8 cellular contexts compared by ENCODE assay signal in genomic region chr17:3964203-3965122, GRCh38. TPM values are rescaled to one million over a fixed set of nuclear protein-coding genes. Genes with fewer than 3 reads are reported as not detected.
DNase-seq lines count a peak whose midpoint lies in the region; ATAC-seq and TF ChIP-seq lines count a peak whose summit lies in the region.

Gene ATP2A3, minus strand, starts transcription at chr17:3964437. Its CDS starts 146 bp downstream, at chr17:3964291.

- dilution Hi-C loops in IMR-90 (cut with HindIII; ENCODE audit: low sequenced_read_pairs, unreplicated experiment): no loop called here

- peak within 1 kb of the TSS; percentile 10; the same call in 1 of the 2 replicates for H3K4ac ChIP-seq in IMR-90 (ENCODE audit: low read depth, low read length)

- H3K27me3 Mint-ChIP-seq in activated CD4-positive, alpha-beta T cell treated with anti-CD3 and anti-CD28 coated beads, Interleukin-2, amount 10 ng/mL, durations not matched to agents 7 days and 5 days: no peaks in the 10 kb centered on the region
- peaks cover 0 to 4% (median 0%) of the 10 kb centered on the region in 5 donors for H3K27me3 Mint-ChIP-seq in naive thymus-derived CD4-positive, alpha-beta T cell

- CTCF ChIA-PET in BJ (lab: Yijun Ruan, JAX): interaction anchor here (0.6 to 2.6 kb wide), 2 partner anchors 14 to 51 kb away, joined by 3 to 7 read pairs; no protein-coding TSS in a partner anchor
- CTCF ChIA-PET in IMR-90 (lab: Yijun Ruan, JAX): no interaction called here
- CTCF ChIA-PET in activated CD4-positive, alpha-beta T cell treated with anti-CD3 and anti-CD28 coated beads, Interleukin-2, amount 10 ng/mL, durations not matched to agents 7 days and 5 days (lab: Charles Lee): interaction anchor here (0.5 to 2.1 kb wide), 9 partner anchors 15 to 517 kb away, joined by 3 to 12 read pairs (median 5); partner anchors contain the start of genes CAMKK1, CYB5D2 and ZZEF1
- CTCF ChIA-PET in naive thymus-derived CD4-positive, alpha-beta T cell (lab: Charles Lee): interaction anchor here (0.5 to 2.5 kb wide), 8 partner anchors 11 to 1107 kb away, joined by 3 to 17 read pairs (median 5); partner anchors contain the start of genes CTNS and SHPK

- no peak within 1 kb of the TSS for H3K9ac ChIP-seq in IMR-90 (ENCODE audit: low read depth, low read length)

- H3K4me1 ChIP-seq in IMR-90 (ENCODE audit: control insufficient read depth, insufficient read depth, low read length): peaks cover 14% of the 10 kb centered on the region
- peaks cover 39 to 44% of the 10 kb centered on the region in 2 donors for H3K4me1 ChIP-seq in naive thymus-derived CD4-positive, alpha-beta T cell (ENCODE audit: control insufficient read depth in 2 of 2, insufficient read depth in 2 of 2, low read length in 2 of 2)
- peaks cover 20% of the 10 kb centered on the region for H3K4me1 ChIP-seq in suprapubic skin

- no TSS peak for BruUV-seq in IMR-90 (replicated peaks; lab: Mats Ljungman, UMichigan)

- TF ChIP-seq CTCF in BJ (IDR thresholded peaks at IDR 0.05; ENCODE audit: insufficient read depth, low read depth, low read length): no peak
- TF ChIP-seq CTCF in IMR-90 (conservative IDR thresholded peaks at IDR 0.05; ENCODE audit: low read depth, low read length): no peak
- no peak for TF ChIP-seq CTCF in suprapubic skin (IDR thresholded peaks at IDR 0.05)

- H3K4me3 Mint-ChIP-seq in activated CD4-positive, alpha-beta T cell treated with anti-CD3 and anti-CD28 coated beads, Interleukin-2, amount 10 ng/mL, durations not matched to agents 7 days and 5 days: peak within 1 kb of the TSS; percentile 86
- H3K4me3 Mint-ChIP-seq in naive thymus-derived CD4-positive, alpha-beta T cell: peak within 1 kb of the TSS; percentile 90 to 96 (median 94)

- intact Hi-C loops in IMR-90 (cut with micrococcal nuclease): no loop called here
- intact Hi-C loops in naive thymus-derived CD4-positive, alpha-beta T cell (cut with micrococcal nuclease): loop anchor here (1.0 to 10.0 kb wide), 12 partner anchors 8 to 1372 kb away; partner anchors contain the start of genes NCBP3 (in 2 of the 2), CTNS (in 1 of the 2), CYB5D2 (in 1 of the 2) and PAFAH1B1 (in 1 of the 2)

- no peak within 1 kb of the TSS for H3K18ac ChIP-seq in IMR-90 (ENCODE audit: low read depth, low read length)

- no peak within 1 kb of the TSS for H2BK20ac ChIP-seq in IMR-90 (ENCODE audit: low read depth, low read length)

- POLR2A ChIA-PET in BJ (lab: Charles Lee): no interaction called here
- POLR2A ChIA-PET in IMR-90 (lab: Charles Lee; ENCODE audit: unreplicated experiment): no interaction called here
- POLR2A ChIA-PET in activated CD4-positive, alpha-beta T cell treated with anti-CD3 and anti-CD28 coated beads, Interleukin-2, amount 10 ng/mL, durations not matched to agents 7 days and 5 days (lab: Charles Lee): interaction anchor here (0.9 to 1.1 kb wide), 3 partner anchors 8 to 115 kb away, joined by 3 read pairs; no protein-coding TSS in a partner anchor
- POLR2A ChIA-PET in naive thymus-derived CD4-positive, alpha-beta T cell (lab: Charles Lee): interaction anchor here (0.9 to 1.7 kb wide), 17 partner anchors 9 to 224 kb away, joined by 3 to 10 read pairs (median 3); partner anchors contain the start of genes CYB5D2 and ZZEF1

- WGBS in IMR-90 (ENCODE audit: extremely low coverage in 2 of 2, insufficient read length in 1 of 2), 2 experiments: 5% methylated on average over 8 of the region's 92 CpGs; no CpG with 5 or more reads in 1 of the 2 experiments
- WGBS in suprapubic skin: 2% methylated on average over 17 of the region's 92 CpGs

- no peak within 1 kb of the TSS for H2BK15ac ChIP-seq in IMR-90 (ENCODE audit: low read depth, low read length)

- H3K79me1 ChIP-seq in IMR-90 (ENCODE audit: low read depth in 1 of 2, low read length in 2 of 2): no peaks in the 10 kb centered on the region

- no peaks in the 10 kb centered on the region for H3K9me3 ChIP-seq in IMR-90 (ENCODE audit: control insufficient read depth, insufficient read depth, low read length)
- H3K9me3 ChIP-seq in naive thymus-derived CD4-positive, alpha-beta T cell (ENCODE audit: control insufficient read depth in 2 of 3, low read length in 3 of 3): no peaks in the 10 kb centered on the region
- no peaks in the 10 kb centered on the region for H3K9me3 ChIP-seq in suprapubic skin

- H3K14ac ChIP-seq in IMR-90 (replicated peaks; ENCODE audit: low read depth, low read length): no peak within 1 kb of the TSS

- peaks cover 10% of the 10 kb centered on the region for H3K9me1 ChIP-seq in IMR-90 (ENCODE audit: insufficient read depth, low read length)

- no peak for TF ChIP-seq RAD21 in IMR-90 (IDR thresholded peaks at IDR 0.05; ENCODE audit: low read length)

- peaks cover 52% of the 10 kb centered on the region for H3K4me1 Mint-ChIP-seq in activated CD4-positive, alpha-beta T cell treated with anti-CD3 and anti-CD28 coated beads, Interleukin-2, amount 10 ng/mL, durations not matched to agents 7 days and 5 days
- H3K4me1 Mint-ChIP-seq in naive thymus-derived CD4-positive, alpha-beta T cell: peaks cover 40 to 58% (median 52%) of the 10 kb centered on the region in 7 donors

- peaks cover 24% of the 10 kb centered on the region for H3K36me3 Mint-ChIP-seq in activated CD4-positive, alpha-beta T cell treated with anti-CD3 and anti-CD28 coated beads, Interleukin-2, amount 10 ng/mL, durations not matched to agents 7 days and 5 days (ENCODE audit: low read depth)
- peaks cover 0 to 8% (median 0%) of the 10 kb centered on the region in 5 donors for H3K36me3 Mint-ChIP-seq in naive thymus-derived CD4-positive, alpha-beta T cell

- peak within 1 kb of the TSS; percentile 42 for H2AK9ac ChIP-seq in IMR-90 (replicated peaks; ENCODE audit: low read depth, low read length, poor library complexity)

- no peaks in the 10 kb centered on the region for H4K20me1 ChIP-seq in IMR-90 (ENCODE audit: insufficient read depth, low read length)

- H2BK120ac ChIP-seq in IMR-90 (ENCODE audit: low read depth, low read length): no peak within 1 kb of the TSS

- H3K56ac ChIP-seq in IMR-90 (ENCODE audit: extremely low read depth, insufficient read depth, low read length): peak within 1 kb of the TSS; percentile 35; the same call in 1 of the 2 replicates

- peak within 1 kb of the TSS; percentile 92 for H3K27ac Mint-ChIP-seq in activated CD4-positive, alpha-beta T cell treated with anti-CD3 and anti-CD28 coated beads, Interleukin-2, amount 10 ng/mL, durations not matched to agents 7 days and 5 days
- peak within 1 kb of the TSS; percentile 84 to 97 (median 94) for H3K27ac Mint-ChIP-seq in naive thymus-derived CD4-positive, alpha-beta T cell

- peak within 1 kb of the TSS; percentile 57 to 79; a peak in 3 of 4 replicates for H4K8ac ChIP-seq in IMR-90 (ENCODE audit: low read depth in 2 of 2, low read length in 2 of 2)

- H3K4me3 ChIP-seq in BJ (ENCODE audit: low read depth, low read length): peak within 1 kb of the TSS; percentile 54
- H3K4me3 ChIP-seq in IMR-90 (ENCODE audit: insufficient read depth, low read depth, low read length): peak within 1 kb of the TSS; percentile 60
- H3K4me3 ChIP-seq in naive thymus-derived CD4-positive, alpha-beta T cell (ENCODE audit: low read length): peak within 1 kb of the TSS; percentile 69
- H3K4me3 ChIP-seq in suprapubic skin: peak within 1 kb of the TSS; percentile 56

- no peaks in the 10 kb centered on the region for H3K36me3 ChIP-seq in BJ (ENCODE audit: control insufficient read depth, insufficient read depth, low read length)
- H3K36me3 ChIP-seq in IMR-90 (ENCODE audit: control insufficient read depth, insufficient read depth, low read length): no peaks in the 10 kb centered on the region
- H3K36me3 ChIP-seq in naive thymus-derived CD4-positive, alpha-beta T cell (ENCODE audit: control insufficient read depth in 2 of 3, insufficient read depth in 3 of 3, low read length in 3 of 3): peaks cover 0 to 13% (median 0%) of the 10 kb centered on the region in 3 experiments
- H3K36me3 ChIP-seq in suprapubic skin: no peaks in the 10 kb centered on the region

- no peak within 1 kb of the TSS for H4K5ac ChIP-seq in IMR-90 (ENCODE audit: low read depth, low read length)

- peaks cover 18% of the 10 kb centered on the region for H3K27me3 ChIP-seq in BJ (ENCODE audit: control insufficient read depth, insufficient read depth, low read length)
- peaks cover 49% of the 10 kb centered on the region for H3K27me3 ChIP-seq in IMR-90 (ENCODE audit: control insufficient read depth, insufficient read depth, low read length)
- no peaks in the 10 kb centered on the region for H3K27me3 ChIP-seq in naive thymus-derived CD4-positive, alpha-beta T cell (ENCODE audit: control insufficient read depth in 2 of 2, insufficient read depth in 2 of 2, low read length in 2 of 2)
- H3K27me3 ChIP-seq in suprapubic skin: peaks cover 29% of the 10 kb centered on the region

- ATAC-seq in GM19328 (IDR thresholded peaks at IDR 0.05; ENCODE audit: unreplicated experiment): peak; percentile 53
- ATAC-seq in IMR-90 (ENCODE audit: low read depth): peak; percentile 74
- peak; percentile 85 for ATAC-seq in naive thymus-derived CD4-positive, alpha-beta T cell

- no peak for TF ChIP-seq EP300 in suprapubic skin (IDR thresholded peaks at IDR 0.05)

- TF ChIP-seq POLR2A in IMR-90 (IDR thresholded peaks at IDR 0.05; ENCODE audit: low read depth, low read length) (no peak), suprapubic skin (IDR thresholded peaks at IDR 0.05) (no peak)

- no peak within 1 kb of the TSS for H4K91ac ChIP-seq in IMR-90 (ENCODE audit: insufficient read depth, low read depth, low read length)

- no peak within 1 kb of the TSS; the same call in 1 of the 2 replicates for H2AK5ac ChIP-seq in IMR-90 (ENCODE audit: low read depth, low read length)

- H2AFZ ChIP-seq in IMR-90 (replicated peaks; ENCODE audit: low read length, poor library complexity): peak within 1 kb of the TSS; percentile 94

- no peak within 1 kb of the TSS for H2BK5ac ChIP-seq in IMR-90 (ENCODE audit: low read depth, low read length, poor library complexity, severe bottlenecking)

- no peak within 1 kb of the TSS for H3K23ac ChIP-seq in IMR-90 (ENCODE audit: low read depth, low read length)

- DNase-seq in BJ (ENCODE audit: low read depth) (no peak), IMR-90 (no peak), suprapubic skin (ENCODE audit: low spot score in 2 of 2) (no peak), NCI-H2029 treated with DMSO at 0.1 percent for 48 hours (lab: John Stamatoyannopoulos, UW) (no peak)
- peak; percentile 77 for DNase-seq in activated CD4-positive, alpha-beta T cell treated with anti-CD3 and anti-CD28 coated beads, Interleukin-2, amount 10 ng/mL, durations not matched to agents 7 days and 5 days
- peak; percentile 43 for DNase-seq in effector CD8-positive, alpha-beta T cell (lab: John Stamatoyannopoulos, UW)
- DNase-seq in naive thymus-derived CD4-positive, alpha-beta T cell: peak; percentile 48 to 79 (median 65)

- in situ Hi-C loops in IMR-90 (cut with MboI; ENCODE audit: low sequenced_read_pairs): no loop called here

- H3K9me3 Mint-ChIP-seq in activated CD4-positive, alpha-beta T cell treated with anti-CD3 and anti-CD28 coated beads, Interleukin-2, amount 10 ng/mL, durations not matched to agents 7 days and 5 days: no peaks in the 10 kb centered on the region
- H3K9me3 Mint-ChIP-seq in naive thymus-derived CD4-positive, alpha-beta T cell: no peaks in the 10 kb centered on the region

- H3K4me2 ChIP-seq in IMR-90 (ENCODE audit: low read depth, low read length): peak within 1 kb of the TSS; percentile 39

- H3K27ac ChIP-seq in IMR-90 (ENCODE audit: insufficient read depth, low read length) (no peak within 1 kb of the TSS), suprapubic skin (peak within 1 kb of the TSS; percentile 18)
- H3K27ac ChIP-seq in naive thymus-derived CD4-positive, alpha-beta T cell (ENCODE audit: low read depth, low read length): peak within 1 kb of the TSS; percentile 75

RNA-seq across cellular contexts. Expression of gene ATP2A3, which starts in this region (rescaled TPM):
- polyA plus RNA-seq in BJ (2011; rRNA removed) (0.65 and 1.1 TPM in 2 replicates), IMR-90 (2012; rRNA removed) (0.63 and 0.76 TPM in 2 replicates)
- polyA minus RNA-seq in BJ (2011; rRNA and poly(A)+ RNA removed): 0.72 and 1.5 TPM in 2 replicates
- total RNA-seq in IMR-90 (2012; rRNA removed) (0.18 and 0.28 TPM in 2 replicates), suprapubic skin (10 to 100 TPM; 22.4 to 61.7 (median 34.7) TPM)
- 0.56 and 1.3 TPM in 2 replicates for polyA plus RNA-seq in IMR-90 (2012; cell fraction: cytosol; rRNA removed)
- polyA plus RNA-seq in IMR-90 (2012; cell fraction: nucleus; rRNA removed; ENCODE audit: low replicate concordance): 2.3 and 3.6 TPM in 2 replicates
- total RNA-seq in activated CD4-positive, alpha-beta T cell treated with anti-CD3 and anti-CD28 coated beads, Interleukin-2, amount 10 ng/mL, durations not matched to agents 7 days and 5 days: 100 to 1,000 TPM; 294 to 329 TPM
- total RNA-seq in naive thymus-derived CD4-positive, alpha-beta T cell: 100 to 1,000 TPM; 148 to 260 (median 237) TPM
- polyA plus RNA-seq in naive thymus-derived CD4-positive, alpha-beta T cell: 100 to 1,000 TPM in 1 of 2 donors, 10 to 100 TPM in 1; 46.6 to 104 TPM

Comparison
In these comparisons a context has a peak if more than half of its experiments do, and no peak if none do; other contexts are left out.
1. RNA of gene ATP2A3 (total RNA-seq): 294 to 329 TPM in activated CD4-positive, alpha-beta T cell treated with anti-CD3 and anti-CD28 coated beads, Interleukin-2, amount 10 ng/mL, durations not matched to agents 7 days and 5 days, 148 to 260 TPM in naive thymus-derived CD4-positive, alpha-beta T cell and 22.4 to 61.7 TPM in suprapubic skin; 0.18 to 0.28 TPM in IMR-90; every median in the first group is over 10 times any median in the second.
2. RNA of gene ATP2A3 (polyA plus RNA-seq): 46.6 to 104 TPM in naive thymus-derived CD4-positive, alpha-beta T cell; 0.65 to 1.1 TPM in BJ and 0.56 to 3.6 TPM in IMR-90; every median in the first group is over 10 times any median in the second.
3. DNase-seq: peak in activated CD4-positive, alpha-beta T cell treated with anti-CD3 and anti-CD28 coated beads, Interleukin-2, amount 10 ng/mL, durations not matched to agents 7 days and 5 days (single experiment), effector CD8-positive, alpha-beta T cell (single experiment) and naive thymus-derived CD4-positive, alpha-beta T cell (9 of 9); none in BJ (single experiment), IMR-90 (single experiment), suprapubic skin (0 of 2) and NCI-H2029 treated with DMSO at 0.1 percent for 48 hours (single experiment).
4. POLR2A ChIA-PET loops: an anchor here in activated CD4-positive, alpha-beta T cell treated with anti-CD3 and anti-CD28 coated beads, Interleukin-2, amount 10 ng/mL, durations not matched to agents 7 days and 5 days (0.9 to 1.1 kb wide) and naive thymus-derived CD4-positive, alpha-beta T cell (0.9 to 1.7 kb wide); none called in BJ and IMR-90.
5. Peak in every context shown above with its lines, with median percentiles within 50 percentile points of each other: H3K4me3 ChIP-seq and ATAC-seq.